In the genomic region with DNA sequence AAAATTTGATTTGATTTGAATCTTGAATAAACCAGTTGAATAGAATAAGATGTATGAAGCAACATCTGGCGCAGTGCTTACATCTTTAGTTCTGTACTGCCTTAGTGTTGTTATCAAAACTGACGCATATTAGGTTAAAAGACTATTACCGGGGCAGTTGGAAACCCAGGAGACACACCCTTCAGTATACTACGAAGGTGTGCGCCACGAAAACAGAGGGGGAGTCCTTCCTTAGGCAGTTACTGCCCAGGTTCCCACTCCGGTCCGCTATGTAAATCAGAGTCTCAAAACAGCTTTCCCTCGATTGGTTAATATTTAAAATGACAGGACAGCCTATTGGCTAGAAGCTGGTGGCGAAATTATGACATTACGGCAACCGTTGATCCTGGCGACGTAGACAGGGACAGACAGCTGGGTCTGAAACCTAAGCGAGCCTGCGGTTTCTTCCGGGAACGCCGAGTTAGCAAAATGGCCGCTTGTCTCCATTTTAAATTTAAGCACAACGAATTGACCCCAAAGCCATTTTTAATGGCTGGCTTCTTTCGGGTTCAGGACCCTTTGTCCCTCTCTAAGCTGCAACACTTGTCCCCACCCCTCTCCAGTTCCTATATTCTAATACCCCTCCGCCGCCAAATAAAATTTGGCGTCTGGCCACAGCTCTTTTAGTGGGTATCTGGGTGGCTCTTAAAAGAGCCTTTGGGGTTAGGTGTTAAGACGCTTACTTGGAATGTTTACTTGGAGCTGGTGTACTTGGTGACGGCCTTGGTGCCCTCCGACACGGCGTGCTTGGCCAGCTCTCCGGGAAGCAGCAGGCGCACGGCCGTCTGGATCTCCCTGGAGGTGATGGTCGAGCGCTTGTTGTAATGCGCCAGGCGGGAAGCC, we compare ENCODE assay signal across 8 cellular contexts. TPM values are rescaled to one million over a fixed set of nuclear protein-coding genes. Genes with fewer than 3 reads are reported as not detected.
DNase-seq lines count a peak whose midpoint lies in the region; ATAC-seq and TF ChIP-seq lines count a peak whose summit lies in the region.

No MANE protein-coding gene starts in this region.

- no peaks in the 10 kb centered on the region for H3K36me3 ChIP-seq in CD8-positive, alpha-beta memory T cell (ENCODE audit: insufficient read depth, low read length)
- H3K36me3 ChIP-seq in lung (ENCODE audit: control insufficient read depth in 2 of 2, insufficient read depth in 2 of 2, low read length in 2 of 2) = no peaks in the 10 kb centered on the region

- peak overlapping the region; percentile 90 for H3K4me3 ChIP-seq in CD8-positive, alpha-beta memory T cell (ENCODE audit: low read length)
- peak overlapping the region; percentile 58 for H3K4me3 ChIP-seq in lung

- TF ChIP-seq CTCF in lung (IDR thresholded peaks at IDR 0.05; ENCODE audit: control extremely low read depth, extremely low read depth) = no peak

- POLR2A ChIA-PET in CD8-positive, alpha-beta memory T cell (lab: Charles Lee) = interaction anchor here (0.5 to 8.4 kb wide), 47 partner anchors 13 to 1770 kb away, joined by 3 to 958 read pairs (median 16); partner anchors contain the start of genes HFE and HMGN4

- H3K36me3 Mint-ChIP-seq in CD8-positive, alpha-beta memory T cell = peaks cover 0 to 50% (median 4%) of the 10 kb centered on the region in 3 donors

- CTCF ChIA-PET in CD8-positive, alpha-beta memory T cell (lab: Charles Lee) = interaction anchor here (0.7 to 6.4 kb wide), 24 partner anchors 10 to 1749 kb away, joined by 3 to 174 read pairs (median 9); a partner anchor contains a TSS

- peaks cover 26% of the 10 kb centered on the region for H3K4me1 ChIP-seq in CD8-positive, alpha-beta memory T cell (ENCODE audit: insufficient read depth, low read length)
- peaks cover 0 to 5% of the 10 kb centered on the region in 2 donors for H3K4me1 ChIP-seq in lung (ENCODE audit: control insufficient read depth in 2 of 2, insufficient read depth in 2 of 2, low read length in 2 of 2)

- DNase-seq in CD8-positive, alpha-beta memory T cell = peak; percentile 79 to 97 (median 95)
- DNase-seq in HS-5 (ENCODE audit: low read depth) (peak; percentile 97), NK-92 (lab: John Stamatoyannopoulos, UW; ENCODE audit: unreplicated experiment) (peak; percentile 62), lung (ENCODE audit: low spot score) (peak; percentile 97)
- peak; percentile 92 for DNase-seq in activated CD8-positive, alpha-beta memory T cell treated with anti-CD3 and anti-CD28 coated beads for 24 hours
- DNase-seq in effector CD8-positive, alpha-beta T cell (lab: John Stamatoyannopoulos, UW) = peak; percentile 87
- peak; percentile 82 to 92 (median 88) for DNase-seq in stimulated activated CD4-positive, alpha-beta T cell treated with anti-CD3 and anti-CD28 coated beads, TNF-alpha, amount 100 ng/mL, for 24 hours (ENCODE audit: low read depth in 3 of 3)

- H3K27ac ChIP-seq in CD8-positive, alpha-beta memory T cell (ENCODE audit: low read depth, low read length) = peak overlapping the region; percentile 97
- H3K27ac ChIP-seq in lung (ENCODE audit: low read depth in 1 of 2, low read length in 1 of 2) = peak overlapping the region; percentile 95 to 96

- peak overlapping the region; percentile 92 to 100 (median 97) for H3K4me3 Mint-ChIP-seq in CD8-positive, alpha-beta memory T cell

- H3K27ac Mint-ChIP-seq in CD8-positive, alpha-beta memory T cell = peak overlapping the region; percentile 95 to 99 (median 98)

- 1% methylated on average over 37 to 38 of the region's 38 CpGs for WGBS in lung, 2 donors

- H3K9me3 Mint-ChIP-seq in CD8-positive, alpha-beta memory T cell = peaks cover 0 to 4% (median 0%) of the 10 kb centered on the region in 5 donors

- no peaks in the 10 kb centered on the region for H3K9me3 ChIP-seq in CD8-positive, alpha-beta memory T cell (ENCODE audit: low read length)
- no peaks in the 10 kb centered on the region for H3K9me3 ChIP-seq in lung (ENCODE audit: control insufficient read depth in 2 of 2, insufficient read depth in 1 of 2, low read length in 1 of 2)

- ATAC-seq in GM19467 (IDR thresholded peaks at IDR 0.05; ENCODE audit: unreplicated experiment) (peak; percentile 41), lung (ENCODE audit: insufficient read depth, low FRiP score) (peak; percentile 74)

- no peaks in the 10 kb centered on the region for H3K27me3 ChIP-seq in CD8-positive, alpha-beta memory T cell (ENCODE audit: insufficient read depth, low read length, poor library complexity, severe bottlenecking)
- H3K27me3 ChIP-seq in lung (ENCODE audit: control insufficient read depth, insufficient read depth) = no peaks in the 10 kb centered on the region

- H3K27me3 Mint-ChIP-seq in CD8-positive, alpha-beta memory T cell = peaks cover 0 to 10% of the 10 kb centered on the region in 2 donors

- peaks cover 30 to 40% (median 38%) of the 10 kb centered on the region in 3 donors for H3K4me1 Mint-ChIP-seq in CD8-positive, alpha-beta memory T cell

RNA-seq across cellular contexts. Expression of gene HFE, which starts 35.8 kb away (rescaled TPM):
- 1 to 10 TPM in 1 of 2 experiments, under 1 TPM in 1; 0.37 to 1.1 TPM for total RNA-seq in CD8-positive, alpha-beta memory T cell
- polyA plus RNA-seq in CD8-positive, alpha-beta memory T cell = 4.8 TPM
- 10 to 100 TPM in 1 of 2 donors, 1 to 10 TPM in 1; 8.3 to 10.7 TPM for total RNA-seq in lung
- 1 to 10 TPM; 3.1 to 5.7 TPM for polyA plus RNA-seq in lung

Comparison
In these comparisons a context has a peak if more than half of its experiments do, and no peak if none do; other contexts are left out.
1. Peak in every context shown above with its lines: DNase-seq, ATAC-seq, H3K4me3 ChIP-seq and H3K27ac ChIP-seq.
2. RNA of gene HFE, which starts 35.8 kb away (total RNA-seq): 8.3 to 10.7 TPM in lung; 0.37 to 1.1 TPM in CD8-positive, alpha-beta memory T cell; every median in the first group is over 4 times any median in the second.